ENCODE assay signal across 8 cellular contexts in genomic region chr19:19628499-19629134, GRCh38. TPM values are rescaled to one million over a fixed set of nuclear protein-coding genes. Genes with fewer than 3 reads are reported as not detected.
DNase-seq lines count a peak whose midpoint lies in the region; ATAC-seq and FAIRE-seq lines count a peak whose summit lies in the region.

No MANE protein-coding gene starts in this region.

- H3K4me3 ChIP-seq in H7 (ENCODE audit: insufficient read depth, low read depth, low read length) = peak overlapping the region; percentile 78

- DNase-seq in CD1c-positive myeloid dendritic cell (ENCODE audit: extremely low spot score) = peak; percentile 76
- DNase-seq in H7 = peak; percentile 99
- DNase-seq in NCI-H748 (lab: John Stamatoyannopoulos, UW; ENCODE audit: unreplicated experiment) = peak; percentile 86
- DNase-seq in activated T-helper 9 cell treated with anti-CD3 and anti-CD28 coated beads, Interleukin-2, amount 50 U/mL, for 16 hours (ENCODE audit: low read depth) = peak; percentile 41
- DNase-seq in frontal cortex (ENCODE audit: low spot score in 2 of 2) = peak; percentile 43 to 66
- DNase-seq in renal cortical epithelial cell (ENCODE audit: low read depth) = peak; percentile 80
- no peak for DNase-seq in UCSD-AML1 (lab: John Stamatoyannopoulos, UW; ENCODE audit: unreplicated experiment)

- peaks cover 12% of the 10 kb centered on the region for H3K36me3 ChIP-seq in H7 (replicated peaks; ENCODE audit: control insufficient read depth, insufficient read depth, low read length)

- no peak for ATAC-seq in GM21367 (IDR thresholded peaks at IDR 0.05; ENCODE audit: unreplicated experiment)

- no peaks in the 10 kb centered on the region for H3K27me3 ChIP-seq in H7 (ENCODE audit: control insufficient read depth, insufficient read depth, low read length)

- no peak for FAIRE-seq in frontal cortex (lab: Jason Lieb, UNC)

RNA-seq across cellular contexts. Expression of gene LPAR2, which starts 0.6 kb away (rescaled TPM):
- 44.0 and 45.0 TPM in 2 replicates for total RNA-seq in H7 (2014; rRNA removed; shearing (Covaris generic))
- total RNA-seq in frontal cortex (14.7 TPM), renal cortical epithelial cell (8.5 and 14.9 TPM in 2 replicates)

RNA-seq across cellular contexts. Expression of gene PBX4, which starts 10.1 kb away (rescaled TPM):
- total RNA-seq in H7 (2014; rRNA removed; shearing (Covaris generic)) = 0.94 and 2.7 TPM in 2 replicates
- total RNA-seq in frontal cortex (11.4 TPM), renal cortical epithelial cell (1.7 and 2.6 TPM in 2 replicates)

RNA-seq across cellular contexts. Expression of gene GMIP, which starts 14.8 kb away (rescaled TPM):
- total RNA-seq in H7 (2014; rRNA removed; shearing (Covaris generic)) = 6.6 and 6.7 TPM in 2 replicates
- 15.1 TPM for total RNA-seq in frontal cortex
- 15.8 and 18.7 TPM in 2 replicates for total RNA-seq in renal cortical epithelial cell

RNA-seq across cellular contexts. Expression of gene ATP13A1, which starts 34.9 kb away (rescaled TPM):
- total RNA-seq in H7 (2014; rRNA removed; shearing (Covaris generic)) = 36.2 and 40.6 TPM in 2 replicates
- total RNA-seq in frontal cortex (22.0 TPM), renal cortical epithelial cell (88.0 and 171 TPM in 2 replicates)

RNA-seq across cellular contexts. Expression of gene ZNF101, which starts 40.0 kb away (rescaled TPM):
- 24.1 and 24.9 TPM in 2 replicates for total RNA-seq in H7 (2014; rRNA removed; shearing (Covaris generic))
- 13.5 TPM for total RNA-seq in frontal cortex
- 10.8 and 20.1 TPM in 2 replicates for total RNA-seq in renal cortical epithelial cell
